10 cellular contexts compared by ENCODE assay signal in genomic region chr17:63356275-63356905, GRCh38.
DNase-seq lines count a peak whose midpoint lies in the region; ATAC-seq, FAIRE-seq and TF ChIP-seq lines count a peak whose summit lies in the region.
"Had no signal": no experiment of that assay in that cellular context is flagged by ENCODE, and none has a peak within 500 bp of the region (broad histone marks: within the 10 kb centered on the region; RNA-seq: fewer than 3 reads in every experiment).

No MANE protein-coding gene starts in this region.

- no peak overlapping the region for H3K27ac Mint-ChIP-seq in Calu3 (ENCODE audit: unreplicated experiment)
- H3K27ac Mint-ChIP-seq: activated naive CD8-positive, alpha-beta T cell treated with anti-CD3 and anti-CD28 coated beads for 36 hours had no signal

- no peaks in the 10 kb centered on the region for H3K27me3 Mint-ChIP-seq in Calu3 (ENCODE audit: unreplicated experiment)
- H3K27me3 Mint-ChIP-seq: activated naive CD8-positive, alpha-beta T cell treated with anti-CD3 and anti-CD28 coated beads for 36 hours had no signal

- H3K9me3 ChIP-seq in K562 (replicated peaks; ENCODE audit: control insufficient read depth, insufficient read depth, low read depth, low read length) = no peaks in the 10 kb centered on the region
- no peaks in the 10 kb centered on the region for H3K9me3 ChIP-seq in tibial nerve

- ATAC-seq in K562 (no peak), left ventricle myocardium superior (peak; percentile 82)

- H3K36me3 Mint-ChIP-seq in Calu3 (ENCODE audit: insufficient read depth, unreplicated experiment) = no peaks in the 10 kb centered on the region

- POLR2A ChIA-PET in K562 (lab: Yijun Ruan, JAX) = no interaction called here

- no peaks in the 10 kb centered on the region for H3K4me1 ChIP-seq in K562 (replicated peaks in 1 of 2; ENCODE audit: control insufficient read depth in 2 of 2, insufficient read depth in 2 of 2, low read length in 2 of 2)
- peaks cover 0 to 43% (median 15%) of the 10 kb centered on the region in 4 donors for H3K4me1 ChIP-seq in tibial nerve

- intact Hi-C loops in K562 (cut with micrococcal nuclease) = no loop called here
- intact Hi-C loops in left ventricle myocardium superior (cut with micrococcal nuclease) = no loop called here
- intact Hi-C loops in Calu3 (cut with micrococcal nuclease; ENCODE audit: unreplicated experiment) = no loop called here

- in situ Hi-C loops in K562 (cut with MboI) = no loop called here

- H3K9me3 Mint-ChIP-seq in Calu3 (ENCODE audit: low read depth, unreplicated experiment) = no peaks in the 10 kb centered on the region
- H3K9me3 Mint-ChIP-seq: activated naive CD8-positive, alpha-beta T cell treated with anti-CD3 and anti-CD28 coated beads for 36 hours had no signal

- TF ChIP-seq EP300 in K562 (IDR thresholded peaks at IDR 0.05; ENCODE audit: low read length) = no peak
- peak; percentile 13 to 77 for TF ChIP-seq EP300 in tibial nerve (IDR thresholded peaks at IDR 0.05)

- H3K9me1 ChIP-seq in K562 (ENCODE audit: control insufficient read depth, insufficient read depth, low read length) = no peaks in the 10 kb centered on the region

- BruUV-seq in K562 (replicated peaks; lab: Mats Ljungman, UMichigan) (no TSS peak), Calu3 (replicated peaks; lab: Mats Ljungman, UMichigan) (no TSS peak)

- FAIRE-seq in HTR-8/SVneo (lab: Jason Lieb, UNC) = no peak
- FAIRE-seq in K562 (lab: Jason Lieb, UNC) = no peak

- H3K4me2 ChIP-seq in K562 (ENCODE audit: insufficient read depth, low read length) = no peak overlapping the region

- TF ChIP-seq CTCF in K562 (IDR thresholded peaks at IDR 0.05 in 2 of 3, conservative IDR thresholded peaks at IDR 0.05 in 1 of 3; ENCODE audit: insufficient read depth in 2 of 3, low read depth in 1 of 3, low read length in 3 of 3) (no peak), tibial nerve (IDR thresholded peaks at IDR 0.05) (no peak), Calu3 (IDR thresholded peaks at IDR 0.05; ENCODE audit: unreplicated experiment) (no peak)

- CTCF ChIA-PET in K562 (lab: Yijun Ruan, JAX; ENCODE audit: low intra/inter-chr PET ratio) = no interaction called here
- CTCF ChIA-PET in Calu3 (lab: Charles Lee) = interaction anchor here (0.7 kb wide), 1 partner anchor 13 kb away, joined by 3 read pairs; no protein-coding TSS in a partner anchor

- H2AFZ ChIP-seq in K562 (ENCODE audit: low read depth, low read length) = no peak overlapping the region

- H3K4me1 Mint-ChIP-seq in Calu3 (ENCODE audit: low read depth, unreplicated experiment) = peaks cover 6% of the 10 kb centered on the region

- H3K4me3 Mint-ChIP-seq in Calu3 (ENCODE audit: low read depth, unreplicated experiment) = no peak overlapping the region
- H3K4me3 Mint-ChIP-seq: activated naive CD8-positive, alpha-beta T cell treated with anti-CD3 and anti-CD28 coated beads for 36 hours had no signal

- H3K4me3 ChIP-seq in K562 (no peak overlapping the region), tibial nerve (no peak overlapping the region)

- H3K27me3 ChIP-seq in K562 (ENCODE audit: control insufficient read depth in 2 of 2, insufficient read depth in 2 of 2, low read length in 2 of 2) = peaks cover 0 to 3% of the 10 kb centered on the region in 2 experiments; a peak in 1 of 5 replicates
- H3K27me3 ChIP-seq in tibial nerve = no peaks in the 10 kb centered on the region

- H3K9ac ChIP-seq in K562 (ENCODE audit: insufficient read depth in 1 of 2, low read depth in 2 of 2, low read length in 2 of 2) = no peak overlapping the region

- H4K20me1 ChIP-seq in K562 (replicated peaks; ENCODE audit: control insufficient read depth, insufficient read depth, low read length) = no peaks in the 10 kb centered on the region

- H3K36me3 ChIP-seq in K562 (ENCODE audit: control insufficient read depth, insufficient read depth, low read length) = no peaks in the 10 kb centered on the region
- H3K36me3 ChIP-seq in tibial nerve = peaks cover 0 to 4% (median 0%) of the 10 kb centered on the region in 3 donors

- H3K27ac ChIP-seq in K562 (ENCODE audit: extremely low read depth, low read depth, low read length) (no peak overlapping the region), tibial nerve (peak overlapping the region in 2 of 4 donors; percentile 68 to 75)

- peak; percentile 25 for DNase-seq in HTR-8/SVneo (ENCODE audit: insufficient read length, low spot score)
- no peak for DNase-seq in K562 (ENCODE audit: extremely low read depth in 1 of 4, low spot score in 3 of 4)
- DNase-seq in left ventricle myocardium superior = no peak
- no peak for DNase-seq in tibial nerve (ENCODE audit: low spot score in 2 of 2)
- DNase-seq in Calu3 = no peak
- DNase-seq in stimulated activated CD4-positive, alpha-beta T cell treated with anti-CD3 and anti-CD28 coated beads, Interleukin-4, amount 100 ng/mL, for 4 hours = no peak
- no peak for DNase-seq in occipital lobe (lab: John Stamatoyannopoulos, UW)
- DNase-seq: activated naive CD8-positive, alpha-beta T cell treated with anti-CD3 and anti-CD28 coated beads for 36 hours; posterior cingulate gyrus; WERI-Rb-1 had no signal

- TF ChIP-seq POLR2A in K562 (conservative IDR thresholded peaks at IDR 0.05) = no peak
- TF ChIP-seq POLR2A in tibial nerve (IDR thresholded peaks at IDR 0.05) = no peak

- H3K79me2 ChIP-seq in K562 (ENCODE audit: control insufficient read depth, insufficient read depth, low read length) = no peaks in the 10 kb centered on the region

- no peak for TF ChIP-seq RAD21 in K562 (CRISPR knock-in tag; conservative IDR thresholded peaks at IDR 0.05 in 1 of 2, IDR thresholded peaks at IDR 0.05 in 1 of 2)

- 43% methylated on average over 3 of the region's 3 CpGs for WGBS in K562 (ENCODE audit: insufficient coverage, low coverage, missing lambda C conversion rate)
- 20 to 22% methylated on average over 3 of the region's 3 CpGs for WGBS in tibial nerve, 2 donors

TF ChIP-seq in K562, 482 proteins besides CTCF, POLR2A, EP300 and RAD21:
- TF ChIP-seq ZSCAN32 (CRISPR knock-in tag; IDR thresholded peaks at IDR 0.05) (no peak), ETS2 (tag; IDR thresholded peaks at IDR 0.05; ENCODE audit: borderline replicate concordance, poor library complexity, severe bottlenecking) (no peak), C11orf30 (IDR thresholded peaks at IDR 0.05; ENCODE audit: low read depth) (peak; percentile 30), PRMT5 (CRISPR knock-in tag; IDR thresholded peaks at IDR 0.05) (no peak), SAP30 (IDR thresholded peaks at IDR 0.05; ENCODE audit: borderline replicate concordance, insufficient read depth, low read depth, low read length, poor library complexity, severe bottlenecking) (no peak), ZNF316 (IDR thresholded peaks at IDR 0.05) (peak; percentile 46)
- TF ChIP-seq, protein P1, sequence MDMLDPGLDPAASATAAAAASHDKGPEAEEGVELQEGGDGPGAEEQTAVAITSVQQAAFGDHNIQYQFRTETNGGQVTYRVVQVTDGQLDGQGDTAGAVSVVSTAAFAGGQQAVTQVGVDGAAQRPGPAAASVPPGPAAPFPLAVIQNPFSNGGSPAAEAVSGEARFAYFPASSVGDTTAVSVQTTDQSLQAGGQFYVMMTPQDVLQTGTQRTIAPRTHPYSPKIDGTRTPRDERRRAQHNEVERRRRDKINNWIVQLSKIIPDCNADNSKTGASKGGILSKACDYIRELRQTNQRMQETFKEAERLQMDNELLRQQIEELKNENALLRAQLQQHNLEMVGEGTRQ (CRISPR knock-in tag; IDR thresholded peaks at IDR 0.05) = no peak
